18 cellular contexts compared by ENCODE assay signal in the genomic region with DNA sequence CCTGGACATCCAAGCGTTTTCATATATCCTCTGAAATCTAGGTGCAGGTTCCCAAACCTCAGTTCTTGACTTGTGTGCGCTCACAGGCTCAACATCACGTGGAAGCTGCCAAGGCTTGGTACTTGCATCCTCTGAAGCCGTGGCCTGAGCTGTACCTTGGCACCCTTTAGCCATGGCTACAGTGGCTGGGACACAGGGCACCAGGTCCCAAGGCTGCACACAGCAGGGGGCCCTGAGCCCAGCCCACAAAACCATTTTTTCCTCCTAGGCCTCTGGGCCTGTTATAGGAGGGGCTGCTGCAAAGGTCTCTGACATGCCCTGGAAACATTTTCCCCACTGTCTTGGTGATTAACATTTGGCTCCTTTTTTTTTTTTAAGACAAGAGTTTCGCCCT.
"Had no signal": no experiment of that assay in that cellular context is flagged by ENCODE, and none has a peak within 500 bp of the region (broad histone marks: within the 10 kb centered on the region; RNA-seq: fewer than 3 reads in every experiment).

No MANE protein-coding gene starts in this region.

- H3K4me1 ChIP-seq: foreskin keratinocyte, left ventricle myocardium inferior, lower lobe of right lung, psoas muscle, suprapubic skin, thyroid gland had no signal

- FAIRE-seq: keratinocyte, urothelium cell line had no signal

- DNase-seq: effector memory CD4-positive, alpha-beta T cell; foreskin keratinocyte; immature natural killer cell; left ventricle myocardium inferior; lower lobe of right lung; midbrain; psoas muscle; retina; stimulated activated CD4-positive, alpha-beta T cell treated with anti-CD3 and anti-CD28 coated beads, Interleukin-2, amount 100 ng/mL, for 24 hours; stimulated activated CD4-positive, alpha-beta T cell treated with anti-CD3 and anti-CD28 coated beads, Interleukin-4, amount 100 ng/mL, for 4 hours; stimulated activated naive CD4-positive, alpha-beta T cell; thyroid gland had no signal

- H3K4me3 ChIP-seq: left ventricle myocardium inferior, lower lobe of right lung, psoas muscle, skin epidermis, suprapubic skin, thyroid gland had no signal

- ATAC-seq: lower lobe of right lung, psoas muscle, sciatic nerve had no signal

- H3K9me3 ChIP-seq: neutrophil, psoas muscle, suprapubic skin, thyroid gland had no signal

- H3K27me3 ChIP-seq: foreskin keratinocyte, neutrophil, suprapubic skin, thyroid gland had no signal

- H3K27ac ChIP-seq: foreskin keratinocyte, left ventricle myocardium inferior, lower lobe of right lung, neutrophil, psoas muscle, skin epidermis, suprapubic skin, thyroid gland had no signal
